In the genomic region with DNA sequence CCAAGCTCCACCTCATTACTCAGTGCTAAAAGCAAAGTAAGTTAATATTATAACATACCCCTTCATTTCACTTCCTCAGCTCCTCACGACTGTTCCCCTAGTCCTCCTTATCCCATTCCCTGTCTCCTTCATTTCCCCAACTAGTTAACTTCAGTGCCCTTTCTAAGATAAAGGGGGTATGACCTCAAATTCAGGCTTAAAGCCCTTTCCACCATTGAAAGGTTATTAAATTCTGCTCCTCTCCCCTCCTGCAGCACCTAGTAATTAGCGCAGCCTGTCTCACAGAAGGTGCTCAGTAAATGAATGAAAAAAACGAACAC, we compare ENCODE assay signal across 1 cellular context.
TF ChIP-seq lines count a peak whose summit lies in the region.

No MANE protein-coding gene starts in this region.

TF ChIP-seq in WTC11, 78 proteins besides CTCF, POLR2A, EP300 and RAD21 (continued from another document):
- TF ChIP-seq RELA (CRISPR knock-in tag; IDR thresholded peaks at IDR 0.05; ENCODE audit: borderline replicate concordance) (no peak), TCF7 (CRISPR knock-in tag; IDR thresholded peaks at IDR 0.05; ENCODE audit: low read depth) (no peak), NR1H2 (CRISPR knock-in tag; IDR thresholded peaks at IDR 0.05) (no peak), NR2C2 (CRISPR knock-in tag; IDR thresholded peaks at IDR 0.05) (no peak)
